Comparison of ENCODE assay signal across 28 cellular contexts in the genomic region with DNA sequence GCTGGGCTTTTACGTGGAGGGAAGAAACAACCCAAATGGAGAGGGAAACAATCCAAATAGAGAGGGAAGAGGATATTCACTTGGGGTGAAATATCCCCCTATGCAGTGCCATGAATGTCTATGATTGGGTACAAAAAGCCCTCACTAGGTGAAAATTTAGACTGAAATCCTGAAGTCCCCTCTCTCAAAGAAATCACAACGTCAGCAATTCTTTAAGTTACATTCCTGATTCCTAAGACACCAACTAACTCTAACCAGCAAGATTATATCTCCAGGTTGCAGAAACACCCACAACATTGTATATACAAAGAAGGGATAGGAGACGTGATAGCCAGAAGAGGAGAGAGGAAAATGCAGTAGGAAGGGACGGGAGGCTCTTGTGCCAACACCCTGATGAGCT.
"Had no signal": no experiment of that assay in that cellular context is flagged by ENCODE, and none has a peak within 500 bp of the region (broad histone marks: within the 10 kb centered on the region; RNA-seq: fewer than 3 reads in every experiment).

No MANE protein-coding gene starts in this region.

- H3K9me3 Mint-ChIP-seq: dendritic cell treated with granulocyte-macrophage colony-stimulating factor and Interleukin-4, amounts not matched to agents 40 ng/mL and 50 ng/mL, for 4 days; memory B cell had no signal

- ATAC-seq: effector memory CD8-positive, alpha-beta T cell; esophagus mucosa; gastrocnemius medialis; heart right ventricle; left cardiac atrium; left lung; left ventricle myocardium superior; lower lobe of right lung; naive thymus-derived CD4-positive, alpha-beta T cell had no signal

- H3K4me3 ChIP-seq: colonic mucosa, esophagus squamous epithelium, gastrocnemius medialis, heart right ventricle, left lung, lower lobe of right lung had no signal

- H3K9me3 ChIP-seq: colonic mucosa, esophagus squamous epithelium, gastrocnemius medialis, left lung, lower lobe of right lung had no signal

- H3K27me3 ChIP-seq: colonic mucosa, esophagus squamous epithelium, gastrocnemius medialis, heart right ventricle, left lung had no signal

- H3K27ac ChIP-seq: colonic mucosa, epithelial cell of prostate, esophagus squamous epithelium, gastrocnemius medialis, heart right ventricle, left lung, lower lobe of right lung had no signal

- H3K27me3 Mint-ChIP-seq: dendritic cell treated with granulocyte-macrophage colony-stimulating factor and Interleukin-4, amounts not matched to agents 40 ng/mL and 50 ng/mL, for 4 days; effector memory CD8-positive, alpha-beta T cell; memory B cell had no signal

- FAIRE-seq: endometrium, islet of Langerhans, keratinocyte had no signal

- H3K27ac Mint-ChIP-seq: dendritic cell treated with granulocyte-macrophage colony-stimulating factor and Interleukin-4, amounts not matched to agents 40 ng/mL and 50 ng/mL, for 4 days; effector memory CD8-positive, alpha-beta T cell; endodermal cell; memory B cell; naive thymus-derived CD4-positive, alpha-beta T cell had no signal

- H3K4me1 Mint-ChIP-seq: endodermal cell; memory B cell; naive thymus-derived CD4-positive, alpha-beta T cell had no signal

- H3K36me3 ChIP-seq: colonic mucosa, esophagus squamous epithelium, gastrocnemius medialis, heart right ventricle, left lung, lower lobe of right lung had no signal

- H3K4me1 ChIP-seq: colonic mucosa, esophagus squamous epithelium, gastrocnemius medialis, heart right ventricle, left lung, lower lobe of right lung had no signal

- DNase-seq: colonic mucosa; cortex of kidney; effector CD8-positive, alpha-beta T cell; effector memory CD8-positive, alpha-beta T cell; endodermal cell; erythroblast; esophagus squamous epithelium; foreskin fibroblast; foreskin melanocyte; gastrocnemius medialis; glutamatergic neuron; head of caudate nucleus; heart right ventricle; hippocampal formation; left cardiac atrium; left lung; left ventricle myocardium superior; lower lobe of right lung; mesendoderm; midbrain; naive thymus-derived CD4-positive, alpha-beta T cell had no signal

- H3K4me3 Mint-ChIP-seq: dendritic cell treated with granulocyte-macrophage colony-stimulating factor and Interleukin-4, amounts not matched to agents 40 ng/mL and 50 ng/mL, for 4 days; effector memory CD8-positive, alpha-beta T cell; endodermal cell; memory B cell; naive thymus-derived CD4-positive, alpha-beta T cell had no signal

- H3K36me3 Mint-ChIP-seq: memory B cell; naive thymus-derived CD4-positive, alpha-beta T cell had no signal
